Comparison of ENCODE assay signal across 1 cellular context in the genomic region with DNA sequence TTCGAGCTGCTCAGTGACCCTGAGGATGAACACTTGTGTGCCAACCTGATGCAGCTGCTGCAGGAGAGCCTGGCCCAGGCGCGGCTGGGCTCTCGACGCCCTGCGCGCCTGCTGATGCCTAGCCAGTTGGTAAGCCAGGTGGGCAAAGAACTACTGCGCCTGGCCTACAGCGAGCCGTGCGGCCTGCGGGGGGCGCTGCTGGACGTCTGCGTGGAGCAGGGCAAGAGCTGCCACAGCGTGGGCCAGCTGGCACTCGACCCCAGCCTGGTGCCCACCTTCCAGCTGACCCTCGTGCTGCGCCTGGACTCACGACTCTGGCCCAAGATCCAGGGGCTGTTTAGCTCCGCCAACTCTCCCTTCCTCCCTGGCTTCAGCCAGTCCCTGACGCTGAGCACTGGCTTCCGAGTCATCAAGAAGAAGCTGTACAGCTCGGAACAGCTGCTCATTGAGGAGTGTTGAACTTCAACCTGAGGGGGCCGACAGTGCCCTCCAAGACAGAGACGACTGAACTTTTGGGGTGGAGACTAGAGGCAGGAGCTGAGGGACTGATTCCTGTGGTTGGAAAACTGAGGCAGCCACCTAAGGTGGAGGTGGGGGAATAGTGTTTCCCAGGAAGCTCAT.
TF ChIP-seq lines count a peak whose summit lies in the region.

No MANE protein-coding gene starts in this region.

TF ChIP-seq in K562, 482 proteins besides CTCF, POLR2A, EP300 and RAD21 (continued from another document):
- peak; percentile 96 for TF ChIP-seq RBM22 (IDR thresholded peaks at IDR 0.05; ENCODE audit: low read depth, low read length, poor library complexity, severe bottlenecking)
- TF ChIP-seq SMAD3 (CRISPR knock-in tag; conservative IDR thresholded peaks at IDR 0.05): 0 out of 2 replicates have a peak, but pooled peaks have one; percentile 2
- TF ChIP-seq RBM15 (IDR thresholded peaks at IDR 0.05; ENCODE audit: insufficient read depth, low read length): no peak
- TF ChIP-seq SREBF2 (CRISPR knock-in tag; IDR thresholded peaks at IDR 0.05): no peak
- no peak for TF ChIP-seq ZNF24 (IDR thresholded peaks at IDR 0.05)
